ENCODE assay signal across 8 cellular contexts in genomic region chr19:1105217-1105872, GRCh38. TPM values are rescaled to one million over a fixed set of nuclear protein-coding genes. Genes with fewer than 3 reads are reported as not detected.
DNase-seq lines count a peak whose midpoint lies in the region; ATAC-seq and TF ChIP-seq lines count a peak whose summit lies in the region.

No MANE protein-coding gene starts in this region.

- DNase-seq in CD14-positive monocyte (ENCODE audit: low spot score): no peak
- no peak for DNase-seq in NT2/D1 (ENCODE audit: low read depth, low spot score)
- no peak for DNase-seq in nephron progenitor cell
- no peak for DNase-seq in GM19238 (ENCODE audit: insufficient read length, low spot score)

- H3K4me1 ChIP-seq in NT2/D1 (ENCODE audit: insufficient read depth, insufficient read length) (peaks cover 21% of the 10 kb centered on the region), duodenal mucosa (ENCODE audit: control insufficient read depth in 1 of 2, insufficient read depth in 2 of 2, low read length in 2 of 2) (peaks cover 35% of the 10 kb centered on the region in 2 donors)

- peak overlapping the region; percentile 99 for H3K27ac ChIP-seq in duodenal mucosa (ENCODE audit: low read depth, low read length)

- H3K9me3 ChIP-seq in NT2/D1 (ENCODE audit: insufficient read depth, low read length) (no peaks in the 10 kb centered on the region), duodenal mucosa (ENCODE audit: control insufficient read depth in 1 of 2, low read length in 2 of 2) (no peaks in the 10 kb centered on the region)

- H3K9me3 Mint-ChIP-seq in CD14-positive monocyte (peaks cover 0 to 5% (median 0%) of the 10 kb centered on the region in 7 donors), nephron progenitor cell (no peaks in the 10 kb centered on the region)

- H3K36me3 Mint-ChIP-seq in CD14-positive monocyte: peaks cover 10 to 29% of the 10 kb centered on the region in 2 donors
- no peaks in the 10 kb centered on the region for H3K36me3 Mint-ChIP-seq in nephron progenitor cell (ENCODE audit: low read depth)

- H3K4me3 Mint-ChIP-seq in CD14-positive monocyte (peak overlapping the region; percentile 78 to 80), nephron progenitor cell (peak overlapping the region; percentile 79)

- H3K27ac Mint-ChIP-seq in CD14-positive monocyte (peak overlapping the region; percentile 38 to 91 (median 76)), nephron progenitor cell (no peak overlapping the region)

- H3K9ac ChIP-seq in NT2/D1 (ENCODE audit: insufficient read length, low read depth) (peak overlapping the region; percentile 96), duodenal mucosa (ENCODE audit: low read depth in 1 of 2, low read length in 2 of 2) (peak overlapping the region; percentile 51 to 81)

- no peaks in the 10 kb centered on the region for H3K27me3 ChIP-seq in NT2/D1 (ENCODE audit: insufficient read depth, insufficient read length)
- H3K27me3 ChIP-seq in duodenal mucosa (ENCODE audit: control insufficient read depth in 1 of 2, insufficient read depth in 2 of 2, low read length in 2 of 2): no peaks in the 10 kb centered on the region

- H3K4me3 ChIP-seq in NT2/D1 (ENCODE audit: insufficient read length, low read depth) (peak overlapping the region; percentile 76), duodenal mucosa (ENCODE audit: low read depth in 1 of 2, low read length in 2 of 2) (peak overlapping the region; percentile 74 to 75)

- H3K27me3 Mint-ChIP-seq in CD14-positive monocyte (ENCODE audit: low read depth in 3 of 3) (peaks cover 0 to 3% (median 0%) of the 10 kb centered on the region in 3 donors), nephron progenitor cell (ENCODE audit: low read depth, poor library complexity) (no peaks in the 10 kb centered on the region)

- intact Hi-C loops in CD14-positive monocyte (cut with micrococcal nuclease): loop anchor here in 1 of 2 donors (10.0 kb wide), 2 partner anchors 81 to 139 kb away; partner anchors contain the start of genes ATP5F1D, CNN2, MIDN and RNU6-2

- H3K36me3 ChIP-seq in NT2/D1 (ENCODE audit: insufficient read depth, insufficient read length, low read length) (peaks cover 44% of the 10 kb centered on the region), duodenal mucosa (ENCODE audit: control insufficient read depth in 1 of 2, insufficient read depth in 2 of 2, low read length in 2 of 2) (peaks cover 0 to 29% of the 10 kb centered on the region in 2 donors)

- TF ChIP-seq CTCF in CD14-positive monocyte (IDR thresholded peaks at IDR 0.05): no peak
- no peak for TF ChIP-seq CTCF in nephron progenitor cell (IDR thresholded peaks at IDR 0.05)

- no peak for ATAC-seq in GM19324 (IDR thresholded peaks at IDR 0.05; ENCODE audit: low FRiP score, unreplicated experiment)
- no peak for ATAC-seq in GM21723 (IDR thresholded peaks at IDR 0.05; ENCODE audit: unreplicated experiment)
- no peak for ATAC-seq in esophagus mucosa

- H3K4me1 Mint-ChIP-seq in CD14-positive monocyte (peaks cover 40% of the 10 kb centered on the region), nephron progenitor cell (peaks cover 30% of the 10 kb centered on the region)

RNA-seq across cellular contexts. Expression of gene GPX4, which starts 1.6 kb away (rescaled TPM):
- 100 to 1,000 TPM; 459 to 508 TPM for polyA plus RNA-seq in CD14-positive monocyte
- 138 TPM for total RNA-seq in esophagus mucosa

RNA-seq across cellular contexts. Expression of gene POLR2E, which starts 10.2 kb away (rescaled TPM):
- 100 to 1,000 TPM; 195 to 222 TPM for polyA plus RNA-seq in CD14-positive monocyte
- 139 TPM for total RNA-seq in esophagus mucosa

RNA-seq across cellular contexts. Expression of gene ARHGAP45, which starts 38.4 kb away (rescaled TPM):
- polyA plus RNA-seq in CD14-positive monocyte: 100 to 1,000 TPM; 108 to 137 TPM
- total RNA-seq in esophagus mucosa: 5.1 TPM
